17 cellular contexts compared by ENCODE assay signal in genomic region chr7:101898019-101898575, GRCh38.
DNase-seq lines count a peak whose midpoint lies in the region; ATAC-seq and TF ChIP-seq lines count a peak whose summit lies in the region.
"Had no signal": no experiment of that assay in that cellular context is flagged by ENCODE, and none has a peak within 500 bp of the region (broad histone marks: within the 10 kb centered on the region; RNA-seq: fewer than 3 reads in every experiment).

No MANE protein-coding gene starts in this region.

- H3K9me3 ChIP-seq in OCI-LY7 (ENCODE audit: low read length) (no peaks in the 10 kb centered on the region), muscle layer of colon (ENCODE audit: low read length) (no peaks in the 10 kb centered on the region), tibial artery (no peaks in the 10 kb centered on the region), MG63 (no peaks in the 10 kb centered on the region), PC-3 (ENCODE audit: low read length) (no peaks in the 10 kb centered on the region)
- H3K9me3 ChIP-seq: colonic mucosa had no signal

- H3K27me3 ChIP-seq in muscle layer of colon (ENCODE audit: control insufficient read depth in 1 of 2, insufficient read depth in 2 of 2, low read length in 2 of 2) (no peaks in the 10 kb centered on the region), tibial artery (no peaks in the 10 kb centered on the region), MG63 (no peaks in the 10 kb centered on the region), PC-3 (ENCODE audit: low read length) (no peaks in the 10 kb centered on the region)
- H3K27me3 ChIP-seq: colonic mucosa had no signal

- intact Hi-C loops in OCI-LY7 (cut with micrococcal nuclease; ENCODE audit: unreplicated experiment) (no loop called here), tibial artery (cut with DNase I; ENCODE audit: low total_unique reads) (no loop called here), PC-3 (cut with micrococcal nuclease) (no loop called here)

- POLR2A ChIA-PET in OCI-LY7 (lab: Charles Lee) (interaction anchor here (0.6 to 1.1 kb wide), 4 partner anchors 25 to 1741 kb away, joined by 3 to 8 read pairs (median 6); no protein-coding TSS in a partner anchor), PC-3 (lab: Charles Lee; ENCODE audit: unreplicated experiment) (no interaction called here)

- ATAC-seq in PC-3, result no peak
- ATAC-seq: natural killer cell; stimulated activated naive CD8-positive, alpha-beta T cell treated with anti-CD3 and anti-CD28 coated beads, Interleukin-15, Interleukin-2, amounts not matched to agents 100 U/mL and 50 U/mL, for 24 hours had no signal

- DNase-seq in OCI-LY7 (ENCODE audit: low spot score) (no peak), coronary artery (ENCODE audit: low spot score) (no peak), tibial artery (no peak), MG63 (no peak), PC-3 (no peak), retina (no peak)
- DNase-seq: activated CD4-positive, alpha-beta T cell treated with anti-CD3 and anti-CD28 coated beads, Interleukin-2, amount 50 U/mL, for 1 hour; activated naive CD4-positive, alpha-beta T cell treated with Interleukin-2 at 50 U/mL for 16 hours; anterior cingulate cortex; colonic mucosa; islet precursor cell; natural killer cell; NCI-H1930; RPMI8226; stimulated activated naive CD8-positive, alpha-beta T cell treated with anti-CD3 and anti-CD28 coated beads, Interleukin-15, Interleukin-2, amounts not matched to agents 100 U/mL and 50 U/mL, for 24 hours; T-helper 1 cell had no signal

- H3K4me1 ChIP-seq in OCI-LY7 (ENCODE audit: insufficient read depth, low read length, poor library complexity, severe bottlenecking) (peaks cover 41% of the 10 kb centered on the region), muscle layer of colon (ENCODE audit: insufficient read depth, low read length) (peaks cover 68% of the 10 kb centered on the region), tibial artery (peaks cover 0 to 57% (median 36%) of the 10 kb centered on the region in 4 donors), PC-3 (ENCODE audit: insufficient read depth, low read length) (no peaks in the 10 kb centered on the region)
- H3K4me1 ChIP-seq: colonic mucosa had no signal

- H2AFZ ChIP-seq in OCI-LY7 (ENCODE audit: low read length) (no peak overlapping the region), PC-3 (ENCODE audit: low read length) (no peak overlapping the region)

- H3K4me3 ChIP-seq in OCI-LY7 (ENCODE audit: low read depth, low read length, poor library complexity, severe bottlenecking) (no peak overlapping the region), coronary artery (peak overlapping the region; percentile 47), muscle layer of colon (ENCODE audit: low read depth in 1 of 2, low read length in 2 of 2) (no peak overlapping the region), tibial artery (no peak overlapping the region), MG63 (no peak overlapping the region), PC-3 (ENCODE audit: low read length) (no peak overlapping the region)
- H3K4me3 ChIP-seq: colonic mucosa had no signal

- H3K9ac ChIP-seq in muscle layer of colon (ENCODE audit: low read length) (no peak overlapping the region), PC-3 (ENCODE audit: low read length) (no peak overlapping the region)

- no peak overlapping the region for H3K4me2 ChIP-seq in OCI-LY7 (ENCODE audit: low read length)
- no peak overlapping the region for H3K4me2 ChIP-seq in PC-3 (ENCODE audit: low read length)

- H3K36me3 ChIP-seq in OCI-LY7 (ENCODE audit: insufficient read depth, low read length), result peaks cover 76% of the 10 kb centered on the region
- H3K36me3 ChIP-seq in muscle layer of colon (ENCODE audit: insufficient read depth, low read length), result no peaks in the 10 kb centered on the region
- no peaks in the 10 kb centered on the region for H3K36me3 ChIP-seq in tibial artery
- no peaks in the 10 kb centered on the region for H3K36me3 ChIP-seq in MG63
- no peaks in the 10 kb centered on the region for H3K36me3 ChIP-seq in PC-3 (ENCODE audit: low read depth, low read length)
- H3K36me3 ChIP-seq: colonic mucosa had no signal

- H3K27ac ChIP-seq in OCI-LY7 (ENCODE audit: low read depth, low read length, poor library complexity, severe bottlenecking) (peak overlapping the region; percentile 12), coronary artery (peak overlapping the region; percentile 35 to 78), muscle layer of colon (ENCODE audit: low read depth, low read length) (peak overlapping the region; percentile 59), tibial artery (peak overlapping the region; percentile 21 to 37), PC-3 (ENCODE audit: low read length) (no peak overlapping the region)
- H3K27ac ChIP-seq: colonic mucosa had no signal

- H3K9me2 ChIP-seq in OCI-LY7 (ENCODE audit: insufficient read depth, low read length) (no peaks in the 10 kb centered on the region), PC-3 (replicated peaks; ENCODE audit: low read length) (no peaks in the 10 kb centered on the region)

- no TSS peak for BruUV-seq in OCI-LY7 (replicated peaks; lab: Mats Ljungman, UMichigan)
- no TSS peak for BruUV-seq in PC-3 (replicated peaks; lab: Mats Ljungman, UMichigan)

- CTCF ChIA-PET in OCI-LY7 (lab: Charles Lee; ENCODE audit: unreplicated experiment), result no interaction called here
- CTCF ChIA-PET in PC-3 (lab: Charles Lee), result interaction anchor here (0.7 kb wide), 1 partner anchor 25 kb away, joined by 4 read pairs; no protein-coding TSS in a partner anchor

- H3K79me2 ChIP-seq in OCI-LY7 (ENCODE audit: insufficient read depth, low read depth, low read length) (peaks cover 100% of the 10 kb centered on the region), PC-3 (ENCODE audit: low read length) (peaks cover 84% of the 10 kb centered on the region)

- TF ChIP-seq CTCF in OCI-LY7 (conservative IDR thresholded peaks at IDR 0.05; ENCODE audit: low read length), result no peak
- no peak for TF ChIP-seq CTCF in coronary artery (IDR thresholded peaks at IDR 0.05)
- no peak for TF ChIP-seq CTCF in tibial artery (IDR thresholded peaks at IDR 0.05)
- TF ChIP-seq CTCF in PC-3 (conservative IDR thresholded peaks at IDR 0.05; ENCODE audit: low read depth, low read length), result no peak

- peaks cover 4% of the 10 kb centered on the region for H4K20me1 ChIP-seq in OCI-LY7 (ENCODE audit: insufficient read depth, low read length)
- no peaks in the 10 kb centered on the region for H4K20me1 ChIP-seq in PC-3 (ENCODE audit: low read length)

- H3F3A ChIP-seq in PC-3 (ENCODE audit: low read length, unreplicated experiment), result no peaks in the 10 kb centered on the region
